In the genomic region with DNA sequence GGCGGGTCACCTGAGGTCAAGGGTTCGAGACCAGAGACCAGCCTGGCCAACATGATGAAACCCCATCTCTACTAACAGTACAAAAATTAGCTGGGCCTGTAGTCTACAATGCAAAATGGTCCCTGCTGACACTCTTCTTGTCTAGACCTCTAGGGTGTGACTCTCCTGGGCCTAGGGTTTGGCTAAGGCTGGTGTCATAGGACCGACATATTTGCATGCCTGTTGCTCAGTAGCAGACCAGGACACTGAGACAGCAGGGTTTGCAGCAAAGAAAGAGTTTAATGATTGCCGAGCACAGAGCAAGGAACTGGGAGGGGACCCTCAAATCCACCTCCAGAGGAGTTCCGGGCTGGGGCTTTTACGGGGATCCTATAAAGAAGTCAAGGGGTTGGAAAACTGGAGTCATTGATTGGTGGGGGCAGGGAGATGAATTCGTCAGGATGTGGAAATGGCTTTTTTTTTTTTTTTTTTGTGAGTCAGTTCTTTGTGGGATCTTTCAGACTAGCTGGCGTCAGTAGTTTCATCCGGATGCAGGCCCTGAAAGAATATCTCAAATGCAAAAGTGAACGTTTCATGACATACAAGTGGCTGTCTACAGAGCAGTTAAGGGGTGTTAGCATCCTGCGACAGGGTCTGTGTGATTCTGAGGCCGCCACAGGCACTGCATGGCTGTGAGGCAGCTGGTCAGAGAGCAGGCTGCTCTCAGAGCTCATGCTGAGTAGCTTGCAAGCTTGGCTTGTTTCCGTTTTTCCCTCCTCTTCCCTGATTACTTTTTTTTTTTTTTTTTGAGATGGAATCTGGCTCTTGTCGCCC, we compare ENCODE assay signal across 1 cellular context.
TF ChIP-seq lines count a peak whose summit lies in the region.

No MANE protein-coding gene starts in this region.

TF ChIP-seq in HepG2, 621 proteins besides CTCF, POLR2A, EP300 and RAD21:
- TF ChIP-seq, protein P1, sequence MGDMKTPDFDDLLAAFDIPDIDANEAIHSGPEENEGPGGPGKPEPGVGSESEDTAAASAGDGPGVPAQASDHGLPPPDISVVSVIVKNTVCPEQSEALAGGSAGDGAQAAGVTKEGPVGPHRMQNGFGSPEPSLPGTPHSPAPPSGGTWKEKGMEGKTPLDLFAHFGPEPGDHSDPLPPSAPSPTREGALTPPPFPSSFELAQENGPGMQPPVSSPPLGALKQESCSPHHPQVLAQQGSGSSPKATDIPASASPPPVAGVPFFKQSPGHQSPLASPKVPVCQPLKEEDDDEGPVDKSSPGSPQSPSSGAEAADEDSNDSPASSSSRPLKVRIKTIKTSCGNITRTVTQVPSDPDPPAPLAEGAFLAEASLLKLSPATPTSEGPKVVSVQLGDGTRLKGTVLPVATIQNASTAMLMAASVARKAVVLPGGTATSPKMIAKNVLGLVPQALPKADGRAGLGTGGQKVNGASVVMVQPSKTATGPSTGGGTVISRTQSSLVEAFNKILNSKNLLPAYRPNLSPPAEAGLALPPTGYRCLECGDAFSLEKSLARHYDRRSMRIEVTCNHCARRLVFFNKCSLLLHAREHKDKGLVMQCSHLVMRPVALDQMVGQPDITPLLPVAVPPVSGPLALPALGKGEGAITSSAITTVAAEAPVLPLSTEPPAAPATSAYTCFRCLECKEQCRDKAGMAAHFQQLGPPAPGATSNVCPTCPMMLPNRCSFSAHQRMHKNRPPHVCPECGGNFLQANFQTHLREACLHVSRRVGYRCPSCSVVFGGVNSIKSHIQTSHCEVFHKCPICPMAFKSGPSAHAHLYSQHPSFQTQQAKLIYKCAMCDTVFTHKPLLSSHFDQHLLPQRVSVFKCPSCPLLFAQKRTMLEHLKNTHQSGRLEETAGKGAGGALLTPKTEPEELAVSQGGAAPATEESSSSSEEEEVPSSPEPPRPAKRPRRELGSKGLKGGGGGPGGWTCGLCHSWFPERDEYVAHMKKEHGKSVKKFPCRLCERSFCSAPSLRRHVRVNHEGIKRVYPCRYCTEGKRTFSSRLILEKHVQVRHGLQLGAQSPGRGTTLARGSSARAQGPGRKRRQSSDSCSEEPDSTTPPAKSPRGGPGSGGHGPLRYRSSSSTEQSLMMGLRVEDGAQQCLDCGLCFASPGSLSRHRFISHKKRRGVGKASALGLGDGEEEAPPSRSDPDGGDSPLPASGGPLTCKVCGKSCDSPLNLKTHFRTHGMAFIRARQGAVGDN (CRISPR knock-in tag; IDR thresholded peaks at IDR 0.05) = peak; percentile 23; the same call in 1 of the 2 replicates
- TF ChIP-seq SNRNP70 (IDR thresholded peaks at IDR 0.05; ENCODE audit: low read depth, low read length) = no peak
- TF ChIP-seq, protein P2, sequence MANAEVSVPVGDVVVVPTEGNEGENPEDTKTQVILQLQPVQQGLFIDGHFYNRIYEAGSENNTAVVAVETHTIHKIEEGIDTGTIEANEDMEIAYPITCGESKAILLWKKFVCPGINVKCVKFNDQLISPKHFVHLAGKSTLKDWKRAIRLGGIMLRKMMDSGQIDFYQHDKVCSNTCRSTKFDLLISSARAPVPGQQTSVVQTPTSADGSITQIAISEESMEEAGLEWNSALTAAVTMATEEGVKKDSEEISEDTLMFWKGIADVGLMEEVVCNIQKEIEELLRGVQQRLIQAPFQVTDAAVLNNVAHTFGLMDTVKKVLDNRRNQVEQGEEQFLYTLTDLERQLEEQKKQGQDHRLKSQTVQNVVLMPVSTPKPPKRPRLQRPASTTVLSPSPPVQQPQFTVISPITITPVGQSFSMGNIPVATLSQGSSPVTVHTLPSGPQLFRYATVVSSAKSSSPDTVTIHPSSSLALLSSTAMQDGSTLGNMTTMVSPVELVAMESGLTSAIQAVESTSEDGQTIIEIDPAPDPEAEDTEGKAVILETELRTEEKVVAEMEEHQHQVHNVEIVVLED (CRISPR knock-in tag; IDR thresholded peaks at IDR 0.05; ENCODE audit: borderline replicate concordance) = no peak
- peak; percentile 31; the same call in 1 of the 2 replicates for TF ChIP-seq SAP130 (CRISPR knock-in tag; IDR thresholded peaks at IDR 0.05; ENCODE audit: low read depth)
- no peak for TF ChIP-seq GPN1 (CRISPR knock-in tag; IDR thresholded peaks at IDR 0.05; ENCODE audit: borderline replicate concordance)
- TF ChIP-seq, protein P3, sequence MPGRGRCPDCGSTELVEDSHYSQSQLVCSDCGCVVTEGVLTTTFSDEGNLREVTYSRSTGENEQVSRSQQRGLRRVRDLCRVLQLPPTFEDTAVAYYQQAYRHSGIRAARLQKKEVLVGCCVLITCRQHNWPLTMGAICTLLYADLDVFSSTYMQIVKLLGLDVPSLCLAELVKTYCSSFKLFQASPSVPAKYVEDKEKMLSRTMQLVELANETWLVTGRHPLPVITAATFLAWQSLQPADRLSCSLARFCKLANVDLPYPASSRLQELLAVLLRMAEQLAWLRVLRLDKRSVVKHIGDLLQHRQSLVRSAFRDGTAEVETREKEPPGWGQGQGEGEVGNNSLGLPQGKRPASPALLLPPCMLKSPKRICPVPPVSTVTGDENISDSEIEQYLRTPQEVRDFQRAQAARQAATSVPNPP (CRISPR knock-in tag; IDR thresholded peaks at IDR 0.05) = no peak
- TF ChIP-seq STAG1 (CRISPR knock-in tag; IDR thresholded peaks at IDR 0.05) = no peak
- TF ChIP-seq SMARCE1 (IDR thresholded peaks at IDR 0.05; ENCODE audit: borderline replicate concordance) = no peak
- TF ChIP-seq IRF2 (CRISPR knock-in tag; IDR thresholded peaks at IDR 0.05) = no peak
- no peak for TF ChIP-seq THYN1 (CRISPR knock-in tag; IDR thresholded peaks at IDR 0.05; ENCODE audit: borderline replicate concordance, low read depth)
- TF ChIP-seq, protein P4, sequence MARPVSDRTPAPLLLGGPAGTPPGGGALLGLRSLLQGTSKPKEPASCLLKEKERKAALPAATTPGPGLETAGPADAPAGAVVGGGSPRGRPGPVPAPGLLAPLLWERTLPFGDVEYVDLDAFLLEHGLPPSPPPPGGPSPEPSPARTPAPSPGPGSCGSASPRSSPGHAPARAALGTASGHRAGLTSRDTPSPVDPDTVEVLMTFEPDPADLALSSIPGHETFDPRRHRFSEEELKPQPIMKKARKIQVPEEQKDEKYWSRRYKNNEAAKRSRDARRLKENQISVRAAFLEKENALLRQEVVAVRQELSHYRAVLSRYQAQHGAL (CRISPR knock-in tag; IDR thresholded peaks at IDR 0.05; ENCODE audit: not compliant biosample characterization) = no peak
- no peak for TF ChIP-seq ZNF713 (CRISPR knock-in tag; IDR thresholded peaks at IDR 0.05)
- no peak for TF ChIP-seq TBX2 (CRISPR knock-in tag; IDR thresholded peaks at IDR 0.05; ENCODE audit: borderline replicate concordance)
- TF ChIP-seq, protein P5, sequence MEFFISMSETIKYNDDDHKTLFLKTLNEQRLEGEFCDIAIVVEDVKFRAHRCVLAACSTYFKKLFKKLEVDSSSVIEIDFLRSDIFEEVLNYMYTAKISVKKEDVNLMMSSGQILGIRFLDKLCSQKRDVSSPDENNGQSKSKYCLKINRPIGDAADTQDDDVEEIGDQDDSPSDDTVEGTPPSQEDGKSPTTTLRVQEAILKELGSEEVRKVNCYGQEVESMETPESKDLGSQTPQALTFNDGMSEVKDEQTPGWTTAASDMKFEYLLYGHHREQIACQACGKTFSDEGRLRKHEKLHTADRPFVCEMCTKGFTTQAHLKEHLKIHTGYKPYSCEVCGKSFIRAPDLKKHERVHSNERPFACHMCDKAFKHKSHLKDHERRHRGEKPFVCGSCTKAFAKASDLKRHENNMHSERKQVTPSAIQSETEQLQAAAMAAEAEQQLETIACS (CRISPR knock-in tag; IDR thresholded peaks at IDR 0.05) = no peak
- TF ChIP-seq, protein P6, sequence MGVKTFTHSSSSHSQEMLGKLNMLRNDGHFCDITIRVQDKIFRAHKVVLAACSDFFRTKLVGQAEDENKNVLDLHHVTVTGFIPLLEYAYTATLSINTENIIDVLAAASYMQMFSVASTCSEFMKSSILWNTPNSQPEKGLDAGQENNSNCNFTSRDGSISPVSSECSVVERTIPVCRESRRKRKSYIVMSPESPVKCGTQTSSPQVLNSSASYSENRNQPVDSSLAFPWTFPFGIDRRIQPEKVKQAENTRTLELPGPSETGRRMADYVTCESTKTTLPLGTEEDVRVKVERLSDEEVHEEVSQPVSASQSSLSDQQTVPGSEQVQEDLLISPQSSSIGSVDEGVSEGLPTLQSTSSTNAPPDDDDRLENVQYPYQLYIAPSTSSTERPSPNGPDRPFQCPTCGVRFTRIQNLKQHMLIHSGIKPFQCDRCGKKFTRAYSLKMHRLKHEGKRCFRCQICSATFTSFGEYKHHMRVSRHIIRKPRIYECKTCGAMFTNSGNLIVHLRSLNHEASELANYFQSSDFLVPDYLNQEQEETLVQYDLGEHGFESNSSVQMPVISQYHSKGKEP (CRISPR knock-in tag; IDR thresholded peaks at IDR 0.05) = no peak
- TF ChIP-seq RCOR2 (CRISPR knock-in tag; IDR thresholded peaks at IDR 0.05) = no peak
- no peak for TF ChIP-seq SMYD3 (CRISPR knock-in tag; IDR thresholded peaks at IDR 0.05)
- TF ChIP-seq MLLT10 (CRISPR knock-in tag; IDR thresholded peaks at IDR 0.05) = no peak
- TF ChIP-seq, protein P7, sequence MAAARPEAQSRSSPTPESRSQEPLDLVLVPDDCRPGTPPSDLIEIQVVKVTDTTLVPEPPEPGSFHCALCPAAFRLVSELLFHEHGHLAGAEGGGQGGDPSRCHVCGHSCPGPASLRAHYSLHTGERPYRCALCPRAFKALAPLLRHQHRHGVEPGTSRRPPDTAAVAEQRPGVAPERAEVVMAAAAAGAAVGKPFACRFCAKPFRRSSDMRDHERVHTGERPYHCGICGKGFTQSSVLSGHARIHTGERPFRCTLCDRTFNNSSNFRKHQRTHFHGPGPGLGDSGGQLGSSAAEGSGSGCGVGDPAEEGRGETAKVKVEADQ (CRISPR knock-in tag; IDR thresholded peaks at IDR 0.05; ENCODE audit: borderline replicate concordance) = no peak
- peak; percentile 54; the same call in 1 of the 2 replicates for TF ChIP-seq ZNF292 (CRISPR knock-in tag; IDR thresholded peaks at IDR 0.05; ENCODE audit: borderline replicate concordance, low read depth)
- peak; percentile 80 for TF ChIP-seq ZNF362 (CRISPR knock-in tag; IDR thresholded peaks at IDR 0.05; ENCODE audit: borderline replicate concordance)
- TF ChIP-seq TIGD3 (CRISPR knock-in tag; IDR thresholded peaks at IDR 0.05; ENCODE audit: borderline replicate concordance) = no peak
- TF ChIP-seq ZNF512 (CRISPR knock-in tag; IDR thresholded peaks at IDR 0.05) = no peak
